ENCODE assay signal across 1 cellular context in genomic region chr11:46593550-46594382, GRCh38.
TF ChIP-seq lines count a peak whose summit lies in the region.

A gene with protein sequence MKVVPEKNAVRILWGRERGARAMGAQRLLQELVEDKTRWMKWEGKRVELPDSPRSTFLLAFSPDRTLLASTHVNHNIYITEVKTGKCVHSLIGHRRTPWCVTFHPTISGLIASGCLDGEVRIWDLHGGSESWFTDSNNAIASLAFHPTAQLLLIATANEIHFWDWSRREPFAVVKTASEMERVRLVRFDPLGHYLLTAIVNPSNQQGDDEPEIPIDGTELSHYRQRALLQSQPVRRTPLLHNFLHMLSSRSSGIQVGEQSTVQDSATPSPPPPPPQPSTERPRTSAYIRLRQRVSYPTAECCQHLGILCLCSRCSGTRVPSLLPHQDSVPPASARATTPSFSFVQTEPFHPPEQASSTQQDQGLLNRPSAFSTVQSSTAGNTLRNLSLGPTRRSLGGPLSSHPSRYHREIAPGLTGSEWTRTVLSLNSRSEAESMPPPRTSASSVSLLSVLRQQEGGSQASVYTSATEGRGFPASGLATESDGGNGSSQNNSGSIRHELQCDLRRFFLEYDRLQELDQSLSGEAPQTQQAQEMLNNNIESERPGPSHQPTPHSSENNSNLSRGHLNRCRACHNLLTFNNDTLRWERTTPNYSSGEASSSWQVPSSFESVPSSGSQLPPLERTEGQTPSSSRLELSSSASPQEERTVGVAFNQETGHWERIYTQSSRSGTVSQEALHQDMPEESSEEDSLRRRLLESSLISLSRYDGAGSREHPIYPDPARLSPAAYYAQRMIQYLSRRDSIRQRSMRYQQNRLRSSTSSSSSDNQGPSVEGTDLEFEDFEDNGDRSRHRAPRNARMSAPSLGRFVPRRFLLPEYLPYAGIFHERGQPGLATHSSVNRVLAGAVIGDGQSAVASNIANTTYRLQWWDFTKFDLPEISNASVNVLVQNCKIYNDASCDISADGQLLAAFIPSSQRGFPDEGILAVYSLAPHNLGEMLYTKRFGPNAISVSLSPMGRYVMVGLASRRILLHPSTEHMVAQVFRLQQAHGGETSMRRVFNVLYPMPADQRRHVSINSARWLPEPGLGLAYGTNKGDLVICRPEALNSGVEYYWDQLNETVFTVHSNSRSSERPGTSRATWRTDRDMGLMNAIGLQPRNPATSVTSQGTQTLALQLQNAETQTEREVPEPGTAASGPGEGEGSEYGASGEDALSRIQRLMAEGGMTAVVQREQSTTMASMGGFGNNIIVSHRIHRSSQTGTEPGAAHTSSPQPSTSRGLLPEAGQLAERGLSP (N-terminal part only) (minus strand): TSS chr11:46594023. CDS start chr11:46548380, 45,643 bp downstream.

TF ChIP-seq in HepG2, 621 proteins besides CTCF, POLR2A, EP300 and RAD21 (continued from another document and continues in another):
- peak; percentile 45; the same call in 1 of the 2 replicates for TF ChIP-seq ZNF263 (CRISPR knock-in tag; IDR thresholded peaks at IDR 0.05)
- no peak for TF ChIP-seq PCBP1 (IDR thresholded peaks at IDR 0.05; ENCODE audit: borderline replicate concordance, low read depth, low read length)
- no peak for TF ChIP-seq ZNF44 (CRISPR knock-in tag; IDR thresholded peaks at IDR 0.05)
- TF ChIP-seq NCOA1 (CRISPR knock-in tag; IDR thresholded peaks at IDR 0.05): no peak
- no peak for TF ChIP-seq CREB1 (IDR thresholded peaks at IDR 0.05)
- peak; percentile 81 for TF ChIP-seq CREB1 (CRISPR knock-in tag; IDR thresholded peaks at IDR 0.05)
- TF ChIP-seq MED8 (CRISPR knock-in tag; IDR thresholded peaks at IDR 0.05; ENCODE audit: insufficient replicate concordance): peak; percentile 54
- TF ChIP-seq DNMT3B (CRISPR knock-in tag; conservative IDR thresholded peaks at IDR 0.05): no peak
- TF ChIP-seq SP140L (CRISPR knock-in tag; IDR thresholded peaks at IDR 0.05; ENCODE audit: borderline replicate concordance): no peak
- no peak for TF ChIP-seq ATF7 (IDR thresholded peaks at IDR 0.05)
- TF ChIP-seq ATF7 (CRISPR knock-in tag; IDR thresholded peaks at IDR 0.05): no peak
- TF ChIP-seq AKAP8 (CRISPR knock-in tag; IDR thresholded peaks at IDR 0.05): no peak
- no peak for TF ChIP-seq ZNF101 (CRISPR knock-in tag; IDR thresholded peaks at IDR 0.05; ENCODE audit: borderline replicate concordance, low read depth)
- TF ChIP-seq NR2C2 (CRISPR knock-in tag; IDR thresholded peaks at IDR 0.05; ENCODE audit: borderline replicate concordance): peak; percentile 40; the same call in 1 of the 2 replicates
- peak; percentile 46; the same call in 1 of the 2 replicates for TF ChIP-seq ZBTB7B (CRISPR knock-in tag; IDR thresholded peaks at IDR 0.05)
- TF ChIP-seq ZNF652 (CRISPR knock-in tag; IDR thresholded peaks at IDR 0.05; ENCODE audit: borderline replicate concordance, low read depth): peak; percentile 87
- no peak for TF ChIP-seq ZNF616 (CRISPR knock-in tag; IDR thresholded peaks at IDR 0.05; ENCODE audit: low read depth)
- no peak for TF ChIP-seq ZNF570 (CRISPR knock-in tag; IDR thresholded peaks at IDR 0.05; ENCODE audit: borderline replicate concordance)
- TF ChIP-seq, protein P1, sequence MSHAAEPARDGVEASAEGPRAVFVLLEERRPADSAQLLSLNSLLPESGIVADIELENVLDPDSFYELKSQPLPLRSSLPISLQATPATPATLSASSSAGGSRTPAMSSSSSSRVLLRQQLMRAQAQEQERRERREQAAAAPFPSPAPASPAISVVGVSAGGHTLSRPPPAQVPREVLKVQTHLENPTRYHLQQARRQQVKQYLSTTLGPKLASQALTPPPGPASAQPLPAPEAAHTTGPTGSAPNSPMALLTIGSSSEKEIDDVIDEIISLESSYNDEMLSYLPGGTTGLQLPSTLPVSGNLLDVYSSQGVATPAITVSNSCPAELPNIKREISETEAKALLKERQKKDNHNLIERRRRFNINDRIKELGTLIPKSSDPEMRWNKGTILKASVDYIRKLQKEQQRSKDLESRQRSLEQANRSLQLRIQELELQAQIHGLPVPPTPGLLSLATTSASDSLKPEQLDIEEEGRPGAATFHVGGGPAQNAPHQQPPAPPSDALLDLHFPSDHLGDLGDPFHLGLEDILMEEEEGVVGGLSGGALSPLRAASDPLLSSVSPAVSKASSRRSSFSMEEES (CRISPR knock-in tag; IDR thresholded peaks at IDR 0.05): peak; percentile 46; the same call in 1 of the 2 replicates
- no peak for TF ChIP-seq PHF5A (CRISPR knock-in tag; IDR thresholded peaks at IDR 0.05; ENCODE audit: low read depth, unreplicated experiment)
- peak; percentile 58; the same call in 1 of the 2 replicates for TF ChIP-seq HNF4G (IDR thresholded peaks at IDR 0.05; ENCODE audit: borderline replicate concordance, low read depth, low read length)
- TF ChIP-seq HNF4G (CRISPR knock-in tag; IDR thresholded peaks at IDR 0.05; ENCODE audit: borderline replicate concordance, low read depth): no peak
- peak; percentile 87 for TF ChIP-seq EED (CRISPR knock-in tag; IDR thresholded peaks at IDR 0.05)
- TF ChIP-seq RBM22 (optimal IDR thresholded peaks at IDR 0.05; ENCODE audit: low read length): no peak
- TF ChIP-seq SMAD1 (CRISPR knock-in tag; IDR thresholded peaks at IDR 0.05; ENCODE audit: borderline replicate concordance, low read depth): peak; percentile 63; the same call in 1 of the 2 replicates
- no peak for TF ChIP-seq ZNF33B (CRISPR knock-in tag; IDR thresholded peaks at IDR 0.05)
- TF ChIP-seq EEA1 (CRISPR knock-in tag; IDR thresholded peaks at IDR 0.05; ENCODE audit: borderline replicate concordance): no peak; the same call in 1 of the 2 replicates
- peak; percentile 88 for TF ChIP-seq ZNF781 (CRISPR knock-in tag; IDR thresholded peaks at IDR 0.05; ENCODE audit: borderline replicate concordance, not compliant biosample characterization)
- TF ChIP-seq, protein P2, sequence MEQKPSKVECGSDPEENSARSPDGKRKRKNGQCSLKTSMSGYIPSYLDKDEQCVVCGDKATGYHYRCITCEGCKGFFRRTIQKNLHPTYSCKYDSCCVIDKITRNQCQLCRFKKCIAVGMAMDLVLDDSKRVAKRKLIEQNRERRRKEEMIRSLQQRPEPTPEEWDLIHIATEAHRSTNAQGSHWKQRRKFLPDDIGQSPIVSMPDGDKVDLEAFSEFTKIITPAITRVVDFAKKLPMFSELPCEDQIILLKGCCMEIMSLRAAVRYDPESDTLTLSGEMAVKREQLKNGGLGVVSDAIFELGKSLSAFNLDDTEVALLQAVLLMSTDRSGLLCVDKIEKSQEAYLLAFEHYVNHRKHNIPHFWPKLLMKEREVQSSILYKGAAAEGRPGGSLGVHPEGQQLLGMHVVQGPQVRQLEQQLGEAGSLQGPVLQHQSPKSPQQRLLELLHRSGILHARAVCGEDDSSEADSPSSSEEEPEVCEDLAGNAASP (CRISPR knock-in tag; IDR thresholded peaks at IDR 0.05; ENCODE audit: borderline replicate concordance): peak; percentile 94; the same call in 1 of the 2 replicates
- TF ChIP-seq ESRRA (CRISPR knock-in tag; IDR thresholded peaks at IDR 0.05; ENCODE audit: low read depth): peak; percentile 62
- peak; percentile 94 for TF ChIP-seq THAP7 (CRISPR knock-in tag; IDR thresholded peaks at IDR 0.05)
- TF ChIP-seq SPEN (CRISPR knock-in tag; IDR thresholded peaks at IDR 0.05; ENCODE audit: low read depth): no peak; the same call in 1 of the 2 replicates
- TF ChIP-seq SYNCRIP (IDR thresholded peaks at IDR 0.05; ENCODE audit: insufficient read depth, low read depth, low read length): no peak
- TF ChIP-seq ZNF350 (CRISPR knock-in tag; IDR thresholded peaks at IDR 0.05; ENCODE audit: borderline replicate concordance, low read depth): peak; percentile 85
- TF ChIP-seq SP4 (CRISPR knock-in tag; IDR thresholded peaks at IDR 0.05): no peak; the same call in 1 of the 2 replicates
- TF ChIP-seq, protein P3, sequence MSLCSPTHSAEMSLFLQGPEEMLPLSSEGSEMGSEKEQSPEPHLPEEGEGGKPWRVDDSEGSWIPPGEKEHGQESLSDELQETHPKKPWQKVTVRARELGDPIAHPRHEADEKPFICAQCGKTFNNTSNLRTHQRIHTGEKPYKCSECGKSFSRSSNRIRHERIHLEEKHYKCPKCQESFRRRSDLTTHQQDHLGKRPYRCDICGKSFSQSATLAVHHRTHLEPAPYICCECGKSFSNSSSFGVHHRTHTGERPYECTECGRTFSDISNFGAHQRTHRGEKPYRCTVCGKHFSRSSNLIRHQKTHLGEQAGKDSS (CRISPR knock-in tag; IDR thresholded peaks at IDR 0.05; ENCODE audit: borderline replicate concordance, low read depth): no peak
- TF ChIP-seq ZNF451 (CRISPR knock-in tag; IDR thresholded peaks at IDR 0.05): no peak
- no peak for TF ChIP-seq SP2 (CRISPR knock-in tag; IDR thresholded peaks at IDR 0.05)
- TF ChIP-seq, protein P4, sequence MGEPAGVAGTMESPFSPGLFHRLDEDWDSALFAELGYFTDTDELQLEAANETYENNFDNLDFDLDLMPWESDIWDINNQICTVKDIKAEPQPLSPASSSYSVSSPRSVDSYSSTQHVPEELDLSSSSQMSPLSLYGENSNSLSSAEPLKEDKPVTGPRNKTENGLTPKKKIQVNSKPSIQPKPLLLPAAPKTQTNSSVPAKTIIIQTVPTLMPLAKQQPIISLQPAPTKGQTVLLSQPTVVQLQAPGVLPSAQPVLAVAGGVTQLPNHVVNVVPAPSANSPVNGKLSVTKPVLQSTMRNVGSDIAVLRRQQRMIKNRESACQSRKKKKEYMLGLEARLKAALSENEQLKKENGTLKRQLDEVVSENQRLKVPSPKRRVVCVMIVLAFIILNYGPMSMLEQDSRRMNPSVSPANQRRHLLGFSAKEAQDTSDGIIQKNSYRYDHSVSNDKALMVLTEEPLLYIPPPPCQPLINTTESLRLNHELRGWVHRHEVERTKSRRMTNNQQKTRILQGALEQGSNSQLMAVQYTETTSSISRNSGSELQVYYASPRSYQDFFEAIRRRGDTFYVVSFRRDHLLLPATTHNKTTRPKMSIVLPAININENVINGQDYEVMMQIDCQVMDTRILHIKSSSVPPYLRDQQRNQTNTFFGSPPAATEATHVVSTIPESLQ (CRISPR knock-in tag; conservative IDR thresholded peaks at IDR 0.05): no peak
- TF ChIP-seq ZNF788 (CRISPR knock-in tag; IDR thresholded peaks at IDR 0.05; ENCODE audit: borderline replicate concordance): peak; percentile 67; the same call in 1 of the 2 replicates
- TF ChIP-seq, protein P5, sequence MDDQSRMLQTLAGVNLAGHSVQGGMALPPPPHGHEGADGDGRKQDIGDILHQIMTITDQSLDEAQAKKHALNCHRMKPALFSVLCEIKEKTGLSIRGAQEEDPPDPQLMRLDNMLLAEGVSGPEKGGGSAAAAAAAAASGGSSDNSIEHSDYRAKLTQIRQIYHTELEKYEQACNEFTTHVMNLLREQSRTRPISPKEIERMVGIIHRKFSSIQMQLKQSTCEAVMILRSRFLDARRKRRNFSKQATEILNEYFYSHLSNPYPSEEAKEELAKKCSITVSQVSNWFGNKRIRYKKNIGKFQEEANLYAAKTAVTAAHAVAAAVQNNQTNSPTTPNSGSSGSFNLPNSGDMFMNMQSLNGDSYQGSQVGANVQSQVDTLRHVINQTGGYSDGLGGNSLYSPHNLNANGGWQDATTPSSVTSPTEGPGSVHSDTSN (CRISPR knock-in tag; IDR thresholded peaks at IDR 0.05; ENCODE audit: borderline replicate concordance): no peak
- TF ChIP-seq NFYB (CRISPR knock-in tag; IDR thresholded peaks at IDR 0.05): no peak
- TF ChIP-seq ISX (CRISPR knock-in tag; conservative IDR thresholded peaks at IDR 0.05): no peak
- TF ChIP-seq NR1H2 (CRISPR knock-in tag; IDR thresholded peaks at IDR 0.05; ENCODE audit: borderline replicate concordance, low read depth): no peak
- TF ChIP-seq ZNF564 (CRISPR knock-in tag; IDR thresholded peaks at IDR 0.05): peak; percentile 83; the same call in 1 of the 2 replicates
- TF ChIP-seq ZNF382 (CRISPR knock-in tag; IDR thresholded peaks at IDR 0.05; ENCODE audit: borderline replicate concordance): no peak
- no peak for TF ChIP-seq RFX1 (IDR thresholded peaks at IDR 0.05)
- TF ChIP-seq ZBTB46 (CRISPR knock-in tag; IDR thresholded peaks at IDR 0.05; ENCODE audit: borderline replicate concordance): no peak
- no peak for TF ChIP-seq ZC3H4 (CRISPR knock-in tag; IDR thresholded peaks at IDR 0.05; ENCODE audit: borderline replicate concordance)
- peak; percentile 68 for TF ChIP-seq HIVEP1 (CRISPR knock-in tag; IDR thresholded peaks at IDR 0.05)
- TF ChIP-seq, protein P6, sequence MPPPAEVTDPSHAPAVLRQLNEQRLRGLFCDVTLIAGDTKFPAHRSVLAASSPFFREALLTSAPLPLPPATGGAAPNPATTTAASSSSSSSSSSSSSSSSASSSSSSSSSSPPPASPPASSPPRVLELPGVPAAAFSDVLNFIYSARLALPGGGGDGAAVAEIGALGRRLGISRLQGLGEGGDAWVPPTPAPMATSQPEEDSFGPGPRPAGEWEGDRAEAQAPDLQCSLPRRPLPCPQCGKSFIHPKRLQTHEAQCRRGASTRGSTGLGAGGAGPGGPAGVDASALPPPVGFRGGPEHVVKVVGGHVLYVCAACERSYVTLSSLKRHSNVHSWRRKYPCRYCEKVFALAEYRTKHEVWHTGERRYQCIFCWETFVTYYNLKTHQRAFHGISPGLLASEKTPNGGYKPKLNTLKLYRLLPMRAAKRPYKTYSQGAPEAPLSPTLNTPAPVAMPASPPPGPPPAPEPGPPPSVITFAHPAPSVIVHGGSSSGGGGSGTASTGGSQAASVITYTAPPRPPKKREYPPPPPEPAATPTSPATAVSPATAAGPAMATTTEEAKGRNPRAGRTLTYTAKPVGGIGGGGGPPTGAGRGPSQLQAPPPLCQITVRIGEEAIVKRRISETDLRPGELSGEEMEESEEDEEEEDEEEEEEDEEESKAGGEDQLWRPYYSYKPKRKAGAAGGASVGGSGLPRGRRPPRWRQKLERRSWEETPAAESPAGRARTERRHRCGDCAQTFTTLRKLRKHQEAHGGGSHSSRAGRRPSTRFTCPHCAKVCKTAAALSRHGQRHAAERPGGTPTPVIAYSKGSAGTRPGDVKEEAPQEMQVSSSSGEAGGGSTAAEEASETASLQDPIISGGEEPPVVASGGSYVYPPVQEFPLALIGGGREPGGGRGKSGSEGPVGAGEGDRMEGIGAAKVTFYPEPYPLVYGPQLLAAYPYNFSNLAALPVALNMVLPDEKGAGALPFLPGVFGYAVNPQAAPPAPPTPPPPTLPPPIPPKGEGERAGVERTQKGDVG (CRISPR knock-in tag; IDR thresholded peaks at IDR 0.05; ENCODE audit: borderline replicate concordance): no peak
- peak; percentile 53; the same call in 1 of the 2 replicates for TF ChIP-seq ZNF703 (CRISPR knock-in tag; IDR thresholded peaks at IDR 0.05; ENCODE audit: borderline replicate concordance)
- no peak for TF ChIP-seq PAWR (CRISPR knock-in tag; IDR thresholded peaks at IDR 0.05; ENCODE audit: borderline replicate concordance)
